21 cellular contexts compared by ENCODE assay signal in the genomic region with DNA sequence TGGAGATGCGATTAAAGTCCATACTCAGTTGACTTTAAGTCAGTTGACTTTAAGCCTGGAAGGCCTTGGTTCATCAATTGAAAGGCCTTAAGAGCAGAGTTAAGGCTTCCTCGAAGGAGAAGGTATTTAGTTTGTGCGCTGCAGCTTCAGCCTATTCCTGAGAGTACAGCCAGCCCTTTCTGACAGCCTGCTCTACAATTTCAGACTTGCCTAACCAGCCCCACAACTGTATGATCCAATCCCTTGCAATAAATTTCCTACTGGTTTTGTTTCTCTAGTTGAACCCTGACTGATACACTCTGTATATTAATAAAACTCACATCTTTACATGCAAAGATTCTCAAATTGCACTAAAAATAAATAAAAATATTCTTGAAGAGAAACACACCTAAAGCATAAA.
"Had no signal": no experiment of that assay in that cellular context is flagged by ENCODE, and none has a peak within 500 bp of the region (broad histone marks: within the 10 kb centered on the region; RNA-seq: fewer than 3 reads in every experiment).

No MANE protein-coding gene starts in this region.

- H3K4me1 Mint-ChIP-seq: naive B cell had no signal

- H3K27me3 ChIP-seq: dorsolateral prefrontal cortex, esophagus squamous epithelium, gastrocnemius medialis, left lung had no signal

- H3K36me3 ChIP-seq: esophagus squamous epithelium, gastrocnemius medialis, heart right ventricle, left lung, lower lobe of right lung had no signal

- DNase-seq: dermis blood vessel endothelial cell; dorsolateral prefrontal cortex; effector CD4-positive, alpha-beta T cell; effector memory CD4-positive, alpha-beta T cell; esophagus squamous epithelium; foreskin fibroblast; foreskin melanocyte; gastrocnemius medialis; glutamatergic neuron; head of caudate nucleus; heart right ventricle; hippocampal formation; left cardiac atrium; left lung; left ventricle myocardium superior; lower lobe of right lung; mesenchymal stem cell; mucosa of descending colon; naive B cell had no signal

- H3K4me3 Mint-ChIP-seq: mesothelial cell of epicardium, naive B cell had no signal

- ATAC-seq: gastrocnemius medialis, heart right ventricle, left cardiac atrium, left lung, left ventricle myocardium superior, lower lobe of right lung, mucosa of descending colon had no signal

- H3K9me3 ChIP-seq: esophagus squamous epithelium, gastrocnemius medialis, heart right ventricle, left lung, lower lobe of right lung, mucosa of descending colon had no signal

- H3K4me1 ChIP-seq: esophagus squamous epithelium, gastrocnemius medialis, heart right ventricle had no signal

- H3K27ac ChIP-seq: coronary artery, dorsolateral prefrontal cortex, esophagus squamous epithelium, gastrocnemius medialis, heart right ventricle, left lung, lower lobe of right lung had no signal

- H3K27ac Mint-ChIP-seq: mesothelial cell of epicardium had no signal

- H3K4me3 ChIP-seq: coronary artery, dorsolateral prefrontal cortex, esophagus squamous epithelium, gastrocnemius medialis, heart right ventricle, left lung, lower lobe of right lung, mucosa of descending colon had no signal

- H3K36me3 Mint-ChIP-seq: mesothelial cell of epicardium, naive B cell had no signal
